8 cellular contexts compared by ENCODE assay signal in the genomic region with DNA sequence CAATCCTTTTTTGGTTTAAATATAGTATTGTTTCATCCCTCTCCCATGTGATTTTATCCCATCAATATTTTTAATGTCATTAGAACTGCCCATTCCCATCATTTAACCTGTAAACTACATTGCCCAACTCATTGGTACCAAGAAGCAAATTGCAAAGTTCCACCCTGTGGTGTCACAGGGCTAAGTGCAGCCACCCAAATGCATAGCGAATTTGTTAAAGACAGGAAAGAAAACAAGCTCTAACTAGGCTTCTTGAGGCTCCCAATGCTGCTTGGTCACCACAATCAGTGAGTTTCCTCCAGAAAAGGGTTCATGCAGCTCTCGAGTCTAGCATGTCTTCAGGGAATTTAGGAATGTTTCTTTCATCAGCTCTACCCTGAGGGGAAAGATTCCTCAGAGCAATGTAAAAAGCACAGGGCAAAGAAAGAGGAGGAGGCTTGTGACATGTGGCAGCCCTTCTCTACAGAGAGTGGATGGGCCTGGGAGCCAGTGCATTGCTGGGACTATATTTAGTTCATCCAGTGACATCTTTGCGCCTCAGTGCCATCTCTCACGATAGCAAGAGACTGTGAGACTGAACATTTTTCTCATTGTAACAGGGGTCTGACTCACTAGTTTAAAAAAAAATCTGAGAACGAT. TPM values are rescaled to one million over a fixed set of nuclear protein-coding genes. Genes with fewer than 3 reads are reported as not detected.
DNase-seq lines count a peak whose midpoint lies in the region; ATAC-seq and TF ChIP-seq lines count a peak whose summit lies in the region.

No MANE protein-coding gene starts in this region.

- 75% methylated on average over 5 of the region's 5 CpGs for WGBS in mammary epithelial cell (ENCODE audit: low coverage, missing lambda C conversion rate)
- 17 to 31% (median 19%) methylated on average over 5 of the region's 5 CpGs for WGBS in heart left ventricle, 4 donors
- 16% methylated on average over 5 of the region's 5 CpGs for WGBS in aorta, 2 donors

- CTCF ChIA-PET in MCF 10A (lab: Yijun Ruan, JAX): interaction anchor here (0.7 to 2.8 kb wide), 9 partner anchors 9 to 403 kb away, joined by 3 to 23 read pairs (median 3); a partner anchor contains a TSS
- CTCF ChIA-PET in mammary epithelial cell (lab: Charles Lee; ENCODE audit: low non-redundant PET): interaction anchor here (0.6 kb wide), 1 partner anchor 57 kb away, joined by 3 read pairs; no protein-coding TSS in a partner anchor

- H3K4me2 ChIP-seq in mammary epithelial cell (ENCODE audit: insufficient read depth, low read depth, low read length): no peak overlapping the region
- no peak overlapping the region for H3K4me2 ChIP-seq in Karpas-422 (ENCODE audit: low read depth, low read length, poor library complexity, severe bottlenecking)

- H3K27me3 Mint-ChIP-seq in MCF 10A (ENCODE audit: insufficient read depth, unreplicated experiment): no peaks in the 10 kb centered on the region

- H3K27ac ChIP-seq in mammary epithelial cell (ENCODE audit: insufficient read depth, low read depth, low read length): no peak overlapping the region
- peak overlapping the region; percentile 15 to 78 (median 62) for H3K27ac ChIP-seq in heart left ventricle
- peak overlapping the region; percentile 58 to 80 for H3K27ac ChIP-seq in aorta (ENCODE audit: low read depth in 1 of 2, low read length in 2 of 2)
- no peak overlapping the region for H3K27ac ChIP-seq in Karpas-422 (ENCODE audit: low read length)

- no peak for TF ChIP-seq CTCF in MCF 10A (IDR thresholded peaks at IDR 0.05; ENCODE audit: unreplicated experiment)
- TF ChIP-seq CTCF in mammary epithelial cell (conservative IDR thresholded peaks at IDR 0.05 in 1 of 2, IDR thresholded peaks at IDR 0.05 in 1 of 2; ENCODE audit: extremely low read depth in 1 of 2, insufficient read depth in 1 of 2, low read depth in 1 of 2, low read length in 2 of 2): no peak
- no peak for TF ChIP-seq CTCF in heart left ventricle (IDR thresholded peaks at IDR 0.05)

- H3K36me3 Mint-ChIP-seq in MCF 10A (ENCODE audit: insufficient read depth, unreplicated experiment): peaks cover 4% of the 10 kb centered on the region

- peak overlapping the region; percentile 62 for H3K27ac Mint-ChIP-seq in MCF 10A (ENCODE audit: low read depth, unreplicated experiment)

- in situ Hi-C loops in mammary epithelial cell (cut with MboI; ENCODE audit: low sequenced_read_pairs in 2 of 2): no loop called here

- intact Hi-C loops in MCF 10A (cut with micrococcal nuclease): no loop called here
- intact Hi-C loops in mammary epithelial cell (cut with micrococcal nuclease): no loop called here
- intact Hi-C loops in heart left ventricle (cut with DNase I): loop anchor here (2.0 to 10.0 kb wide), 7 partner anchors 56 to 408 kb away; a partner anchor contains a TSS
- intact Hi-C loops in aorta (cut with DNase I): loop anchor here (5.0 kb wide), 2 partner anchors 56 to 146 kb away; a partner anchor contains a TSS

- H4K20me1 ChIP-seq in mammary epithelial cell (ENCODE audit: insufficient read depth, low read length) (no peaks in the 10 kb centered on the region), Karpas-422 (ENCODE audit: insufficient read depth, low read depth, low read length) (no peaks in the 10 kb centered on the region)

- no peaks in the 10 kb centered on the region for H3K9me2 ChIP-seq in Karpas-422 (replicated peaks; ENCODE audit: insufficient read depth, low read length)

- H3K36me3 ChIP-seq in mammary epithelial cell (ENCODE audit: insufficient read depth, low read length) (no peaks in the 10 kb centered on the region), NT2/D1 (ENCODE audit: insufficient read depth, insufficient read length, low read length) (no peaks in the 10 kb centered on the region), heart left ventricle (no peaks in the 10 kb centered on the region), aorta (ENCODE audit: control insufficient read depth in 1 of 2, insufficient read depth in 2 of 2, low read length in 1 of 2) (no peaks in the 10 kb centered on the region), Karpas-422 (ENCODE audit: insufficient read depth, low read length) (no peaks in the 10 kb centered on the region)

- H3K9ac ChIP-seq in mammary epithelial cell (ENCODE audit: insufficient read depth, low read length) (no peak overlapping the region), NT2/D1 (ENCODE audit: insufficient read length, low read depth) (no peak overlapping the region), Karpas-422 (ENCODE audit: low read length) (no peak overlapping the region)

- BruUV-seq in MCF 10A (replicated peaks; lab: Mats Ljungman, UMichigan): no TSS peak
- BruUV-seq in mammary epithelial cell (replicated peaks; lab: Mats Ljungman, UMichigan): no TSS peak

- H3K4me3 ChIP-seq in mammary epithelial cell (replicated peaks in 1 of 3; ENCODE audit: insufficient read depth in 1 of 3, low read depth in 2 of 3, low read length in 3 of 3) (no peak overlapping the region), NT2/D1 (ENCODE audit: insufficient read length, low read depth) (no peak overlapping the region), heart left ventricle (peak overlapping the region in 5 of 12 donors; percentile 4 to 36 (median 10)), aorta (ENCODE audit: low read length in 2 of 2) (no peak overlapping the region), Karpas-422 (ENCODE audit: low read length) (no peak overlapping the region)

- POLR2A ChIA-PET in MCF 10A (lab: Yijun Ruan, JAX): interaction anchor here (0.5 to 3.1 kb wide), 7 partner anchors 11 to 118 kb away, joined by 3 to 12 read pairs (median 5); a partner anchor contains a TSS

- H2AFZ ChIP-seq in mammary epithelial cell (ENCODE audit: low read depth, low read length) (no peak overlapping the region), Karpas-422 (ENCODE audit: low read length) (no peak overlapping the region)

- peaks cover 17% of the 10 kb centered on the region for H3K4me1 Mint-ChIP-seq in MCF 10A (ENCODE audit: insufficient read depth, unreplicated experiment)

- H3K79me2 ChIP-seq in mammary epithelial cell (ENCODE audit: insufficient read depth, low read length): no peaks in the 10 kb centered on the region
- H3K79me2 ChIP-seq in Karpas-422 (ENCODE audit: low read length): no peaks in the 10 kb centered on the region

- TF ChIP-seq POLR2A in heart left ventricle (IDR thresholded peaks at IDR 0.05): no peak

- no peaks in the 10 kb centered on the region for H3K27me3 ChIP-seq in mammary epithelial cell (ENCODE audit: insufficient read depth, low read length)
- H3K27me3 ChIP-seq in NT2/D1 (ENCODE audit: insufficient read depth, insufficient read length): no peaks in the 10 kb centered on the region
- no peaks in the 10 kb centered on the region for H3K27me3 ChIP-seq in heart left ventricle
- H3K27me3 ChIP-seq in aorta (ENCODE audit: control insufficient read depth in 1 of 2, insufficient read depth in 2 of 2, low read length in 1 of 2): no peaks in the 10 kb centered on the region
- H3K27me3 ChIP-seq in Karpas-422 (ENCODE audit: low read length): no peaks in the 10 kb centered on the region

- H3K9me3 Mint-ChIP-seq in MCF 10A (ENCODE audit: unreplicated experiment): no peaks in the 10 kb centered on the region

- H3K4me1 ChIP-seq in mammary epithelial cell (ENCODE audit: insufficient read depth, low read length) (peaks cover 14% of the 10 kb centered on the region), NT2/D1 (ENCODE audit: insufficient read depth, insufficient read length) (no peaks in the 10 kb centered on the region), heart left ventricle (peaks cover 0 to 41% (median 23%) of the 10 kb centered on the region in 12 donors), aorta (ENCODE audit: control insufficient read depth in 1 of 2, insufficient read depth in 2 of 2, low read length in 2 of 2) (peaks cover 0 to 3% of the 10 kb centered on the region in 2 donors), Karpas-422 (ENCODE audit: low read length) (no peaks in the 10 kb centered on the region)

- dilution Hi-C loops in mammary epithelial cell (cut with HindIII; ENCODE audit: low sequenced_read_pairs): loop anchor here (5.0 kb wide), 1 partner anchor 326 kb away; no protein-coding TSS in a partner anchor

- H3K9me3 ChIP-seq in mammary epithelial cell (replicated peaks; ENCODE audit: insufficient read depth, low read length) (no peaks in the 10 kb centered on the region), NT2/D1 (ENCODE audit: insufficient read depth, low read length) (no peaks in the 10 kb centered on the region), heart left ventricle (no peaks in the 10 kb centered on the region), aorta (ENCODE audit: control insufficient read depth, low read length) (no peaks in the 10 kb centered on the region), Karpas-422 (ENCODE audit: low read length) (no peaks in the 10 kb centered on the region)

- H3K4me3 Mint-ChIP-seq in MCF 10A (ENCODE audit: unreplicated experiment): no peak overlapping the region

- ATAC-seq in heart left ventricle (peak; percentile 75 to 90 (median 89)), aorta (ENCODE audit: low FRiP score) (peak; percentile 75)

- DNase-seq in MCF 10A (ENCODE audit: unreplicated experiment): peak; percentile 38
- no peak for DNase-seq in mammary epithelial cell
- peak; percentile 25 for DNase-seq in NT2/D1 (ENCODE audit: low read depth, low spot score)
- peak in 4 of 5 donors; percentile 62 to 74 (median 66) for DNase-seq in heart left ventricle
- DNase-seq in aorta: no peak
- DNase-seq in NCI-H510A treated with DMSO at 0.1 percent for 48 hours (lab: John Stamatoyannopoulos, UW): no peak
- no peak for DNase-seq in activated CD4-positive, alpha-beta T cell treated with anti-CD3 and anti-CD28 coated beads, Interleukin-2, amount 50 U/mL, for 1 hour
- no peak for DNase-seq in Karpas-422

RNA-seq across cellular contexts. Expression of a gene that starts 58.1 kb away (rescaled TPM):
- total RNA-seq in MCF 10A (2022): 225 and 267 TPM in 2 replicates
- 100 to 1,000 TPM; 485 to 894 TPM for total RNA-seq in mammary epithelial cell
- 1,604 TPM for polyA plus RNA-seq in mammary epithelial cell
- 2,169 TPM for polyA minus RNA-seq in mammary epithelial cell
- total RNA-seq in heart left ventricle: 100 to 1,000 TPM; 216 to 408 (median 281) TPM
- polyA plus RNA-seq in heart left ventricle: 100 to 1,000 TPM; 125 to 297 TPM
- total RNA-seq in aorta: 100 to 1,000 TPM; 229 to 230 TPM
- 100 to 1,000 TPM; 133 to 229 TPM for polyA plus RNA-seq in aorta
- not detected in 2 replicates for total RNA-seq in Karpas-422 (2014; rRNA removed; shearing (Covaris generic); ENCODE audit: low replicate concordance)

Comparison
In these comparisons a context has a peak if more than half of its experiments do, and no peak if none do; other contexts are left out.
1. DNase-seq: peak in MCF 10A (single experiment), NT2/D1 (single experiment) and heart left ventricle (4 of 5); none in mammary epithelial cell (single experiment), aorta (0 of 2), NCI-H510A treated with DMSO at 0.1 percent for 48 hours (single experiment), activated CD4-positive, alpha-beta T cell treated with anti-CD3 and anti-CD28 coated beads, Interleukin-2, amount 50 U/mL, for 1 hour (single experiment) and Karpas-422 (single experiment).
2. H3K27ac ChIP-seq: peak in heart left ventricle (12 of 12) and aorta (2 of 2); none in mammary epithelial cell (single experiment) and Karpas-422 (single experiment).
3. RNA of a gene that starts 58.1 kb away (total RNA-seq): 485 to 894 TPM in mammary epithelial cell, 216 to 408 TPM in heart left ventricle, 225 to 267 TPM in MCF 10A and 229 to 230 TPM in aorta; not detected in Karpas-422; every median in the first group is over 100 times any median in the second.
4. intact Hi-C loops: an anchor here in heart left ventricle (2.0 to 10.0 kb wide) and aorta (5.0 kb wide); none called in MCF 10A and mammary epithelial cell.